ENCODE assay signal across 8 cellular contexts in genomic region chr11:65478411-65479183, GRCh38. TPM values are rescaled to one million over a fixed set of nuclear protein-coding genes. Genes with fewer than 3 reads are reported as not detected.
DNase-seq lines count a peak whose midpoint lies in the region; ATAC-seq and TF ChIP-seq lines count a peak whose summit lies in the region.

No MANE protein-coding gene starts in this region.

- H3K23ac ChIP-seq in trophoblast cell (ENCODE audit: low read length): no peak overlapping the region

- peak overlapping the region; percentile 20 for H2AK5ac ChIP-seq in trophoblast cell (ENCODE audit: low read length)

- peak overlapping the region; percentile 21 for H3K4ac ChIP-seq in trophoblast cell (ENCODE audit: low read depth, low read length)

- H3K9me3 Mint-ChIP-seq in CD14-positive monocyte: no peaks in the 10 kb centered on the region

- H4K91ac ChIP-seq in trophoblast cell (ENCODE audit: low read depth, low read length): peak overlapping the region; percentile 83

- H3K4me2 ChIP-seq in trophoblast cell (ENCODE audit: low read length): no peak overlapping the region

- peaks cover 0 to 7% (median 0%) of the 10 kb centered on the region in 3 donors for H3K27me3 Mint-ChIP-seq in CD14-positive monocyte (ENCODE audit: low read depth in 3 of 3)

- H3K9ac ChIP-seq in trophoblast cell (ENCODE audit: low read length): no peak overlapping the region

- H3K27ac Mint-ChIP-seq in CD14-positive monocyte: peak overlapping the region in 5 of 7 donors; percentile 42 to 99 (median 68)

- H3K9me3 ChIP-seq in Peyer's patch: no peaks in the 10 kb centered on the region
- no peaks in the 10 kb centered on the region for H3K9me3 ChIP-seq in trophoblast cell (ENCODE audit: insufficient read depth, low read depth, low read length)

- H2AFZ ChIP-seq in trophoblast cell (ENCODE audit: insufficient read depth, low read length, poor library complexity): no peak overlapping the region

- peak overlapping the region; percentile 76 for H3K14ac ChIP-seq in trophoblast cell (ENCODE audit: low read length)

- H3K27me3 ChIP-seq in Peyer's patch: no peaks in the 10 kb centered on the region
- no peaks in the 10 kb centered on the region for H3K27me3 ChIP-seq in trophoblast cell (ENCODE audit: insufficient read depth, low read length)

- peaks cover 23% of the 10 kb centered on the region for H3K79me2 ChIP-seq in trophoblast cell (ENCODE audit: control insufficient read depth, insufficient read depth, low read length, poor library complexity)

- H3K27ac ChIP-seq in Peyer's patch (peak overlapping the region; percentile 98 to 100 (median 99)), trophoblast cell (ENCODE audit: low read depth, low read length) (peak overlapping the region; percentile 81)

- H3K4me1 Mint-ChIP-seq in CD14-positive monocyte: peaks cover 32% of the 10 kb centered on the region

- H3K36me3 Mint-ChIP-seq in CD14-positive monocyte: no peaks in the 10 kb centered on the region

- H4K8ac ChIP-seq in trophoblast cell (ENCODE audit: low read depth, low read length): peak overlapping the region; percentile 38

- no peak overlapping the region for H3K4me3 Mint-ChIP-seq in CD14-positive monocyte

- H2BK12ac ChIP-seq in trophoblast cell (ENCODE audit: low read length): peak overlapping the region; percentile 91

- no CpG with 5 or more reads among the region's 33 CpGs for WGBS in trophoblast cell (ENCODE audit: extremely low coverage, insufficient coverage, insufficient read length)

- TF ChIP-seq POLR2A in Peyer's patch (IDR thresholded peaks at IDR 0.05): peak in 1 of 2 donors; percentile 11

- peaks cover 45% of the 10 kb centered on the region for H3K79me1 ChIP-seq in trophoblast cell (ENCODE audit: low read length)

- H3K4me1 ChIP-seq in Peyer's patch (peaks cover 0 to 44% (median 2%) of the 10 kb centered on the region in 4 donors), trophoblast cell (ENCODE audit: control insufficient read depth in 1 of 2, insufficient read depth in 2 of 2, low read length in 2 of 2) (peaks cover 25 to 36% of the 10 kb centered on the region in 2 experiments)

- H2BK120ac ChIP-seq in trophoblast cell (ENCODE audit: insufficient read depth, low read length, poor library complexity): peak overlapping the region; percentile 57

- H3K18ac ChIP-seq in trophoblast cell (ENCODE audit: low read length): peak overlapping the region; percentile 35

- TF ChIP-seq CTCF in CD14-positive monocyte (IDR thresholded peaks at IDR 0.05) (no peak), Peyer's patch (IDR thresholded peaks at IDR 0.05) (no peak), foreskin fibroblast (IDR thresholded peaks at IDR 0.05; ENCODE audit: low read depth, low read length) (no peak)

- ATAC-seq in HG02938 (IDR thresholded peaks at IDR 0.05; ENCODE audit: unreplicated experiment): no peak
- no peak for ATAC-seq in HG03045 (IDR thresholded peaks at IDR 0.05; ENCODE audit: unreplicated experiment)
- ATAC-seq in GM19467 (IDR thresholded peaks at IDR 0.05; ENCODE audit: unreplicated experiment): no peak
- ATAC-seq in HG03460 (IDR thresholded peaks at IDR 0.05; ENCODE audit: unreplicated experiment): no peak

- H4K12ac ChIP-seq in trophoblast cell (ENCODE audit: low read depth, low read length): peak overlapping the region; percentile 4

- H3K4me3 ChIP-seq in Peyer's patch (peak overlapping the region in 2 of 4 donors; percentile 14 to 68), foreskin fibroblast (ENCODE audit: low read depth in 1 of 2, low read length in 2 of 2) (peak overlapping the region; percentile 22 to 33), trophoblast cell (ENCODE audit: low read depth, low read length) (no peak overlapping the region)

- peak overlapping the region; percentile 60 for H2BK5ac ChIP-seq in trophoblast cell (ENCODE audit: low read depth, low read length, poor library complexity)

- intact Hi-C loops in CD14-positive monocyte (cut with micrococcal nuclease): no loop called here

- H3K36me3 ChIP-seq in Peyer's patch (no peaks in the 10 kb centered on the region), trophoblast cell (ENCODE audit: control insufficient read depth in 1 of 2, insufficient read depth in 2 of 2, low read length in 2 of 2) (no peaks in the 10 kb centered on the region)

- DNase-seq in CD14-positive monocyte (ENCODE audit: low spot score) (no peak), Peyer's patch (peak in 2 of 3 donors; percentile 66 to 71), foreskin fibroblast (peak; percentile 41 to 67), trophoblast cell (peak in 1 of 2 donors; percentile 25)

RNA-seq across cellular contexts. Expression of gene MALAT1, which starts 20.2 kb away (rescaled TPM):
- 100 to 1,000 TPM; 263 to 554 TPM for polyA plus RNA-seq in CD14-positive monocyte
- total RNA-seq in Peyer's patch: over 10,000 TPM; 10,683 to 28,425 (median 19,356) TPM
- polyA plus RNA-seq in trophoblast cell (2013): 597 and 615 TPM in 2 replicates

RNA-seq across cellular contexts. Expression of gene SCYL1, which starts 46.3 kb away (rescaled TPM):
- 10 to 100 TPM; 18.6 to 29.7 TPM for polyA plus RNA-seq in CD14-positive monocyte
- total RNA-seq in Peyer's patch: 10 to 100 TPM; 73.4 to 88.1 (median 79.0) TPM
- polyA plus RNA-seq in trophoblast cell (2013): 117 and 118 TPM in 2 replicates

RNA-seq across cellular contexts. Expression of gene NEAT1, which starts 56.0 kb away (rescaled TPM):
- 1 to 10 TPM in 1 of 2 donors, under 1 TPM in 1; 0.90 to 1.3 TPM for polyA plus RNA-seq in CD14-positive monocyte
- total RNA-seq in Peyer's patch: 1,000 to 10,000 TPM in 2 of 4 donors, 100 to 1,000 TPM in 2; 705 to 1,411 (median 1,064) TPM
- polyA plus RNA-seq in trophoblast cell (2013): 11.1 and 12.7 TPM in 2 replicates
